ENCODE assay signal across 26 cellular contexts in genomic region chr3:55910543-55910942, GRCh38.
A peak's percentile ranks its signal among the peaks of the same experiment; 100 is the strongest.
DNase-seq lines count a peak whose midpoint lies in the region; ATAC-seq, FAIRE-seq and TF ChIP-seq lines count a peak whose summit lies in the region.
"Had no signal": no experiment of that assay in that cellular context is flagged by ENCODE, and none has a peak within 500 bp of the region (broad histone marks: within the 10 kb centered on the region; RNA-seq: fewer than 3 reads in every experiment).

No MANE protein-coding gene starts in this region.

- H3K9me3 Mint-ChIP-seq in MCF 10A (ENCODE audit: unreplicated experiment) (no peaks in the 10 kb centered on the region), CD14-positive monocyte (peaks cover 0 to 1% (median 0%) of the 10 kb centered on the region in 7 donors)
- no peaks in the 10 kb centered on the region for H3K9me3 Mint-ChIP-seq in activated CD8-positive, alpha-beta T cell treated with anti-CD3 and anti-CD28 coated beads, Interleukin-2, amount 10 ng/mL, durations not matched to agents 7 days and 5 days (ENCODE audit: insufficient read depth)

- no peak overlapping the region for H3K27ac Mint-ChIP-seq in MCF 10A (ENCODE audit: low read depth, unreplicated experiment)
- no peak overlapping the region for H3K27ac Mint-ChIP-seq in CD14-positive monocyte
- no peak overlapping the region for H3K27ac Mint-ChIP-seq in activated CD8-positive, alpha-beta T cell treated with anti-CD3 and anti-CD28 coated beads, Interleukin-2, amount 10 ng/mL, durations not matched to agents 7 days and 5 days

- no TSS peak for BruUV-seq in MCF 10A (replicated peaks; lab: Mats Ljungman, UMichigan)

- intact Hi-C loops in MCF 10A (cut with micrococcal nuclease) (no loop called here), breast epithelium (cut with DNase I; ENCODE audit: low total_unique reads) (no loop called here), CD14-positive monocyte (cut with micrococcal nuclease) (no loop called here), tibial artery (cut with DNase I; ENCODE audit: low total_unique reads) (no loop called here)

- CTCF ChIA-PET in MCF 10A (lab: Yijun Ruan, JAX), result interaction anchor here (0.6 kb wide), 1 partner anchor 33 kb away, joined by 3 read pairs; no protein-coding TSS in a partner anchor
- CTCF ChIA-PET in activated CD8-positive, alpha-beta T cell treated with anti-CD3 and anti-CD28 coated beads, Interleukin-2, amount 10 ng/mL, durations not matched to agents 7 days and 5 days (lab: Charles Lee), result no interaction called here

- no peak overlapping the region for H3K27ac ChIP-seq in breast epithelium
- H3K27ac ChIP-seq in tibial artery, result no peak overlapping the region
- H3K27ac ChIP-seq: KMS-11, PC-9, RWPE1 had no signal

- FAIRE-seq in bronchial epithelial cell (lab: Jason Lieb, UNC), result no peak
- FAIRE-seq: HTR-8/SVneo had no signal

- no peaks in the 10 kb centered on the region for H3K4me1 ChIP-seq in breast epithelium
- H3K4me1 ChIP-seq in tibial artery, result no peaks in the 10 kb centered on the region

- no peak overlapping the region for H3K4me3 Mint-ChIP-seq in MCF 10A (ENCODE audit: unreplicated experiment)
- no peak overlapping the region for H3K4me3 Mint-ChIP-seq in CD14-positive monocyte
- H3K4me3 Mint-ChIP-seq in activated CD8-positive, alpha-beta T cell treated with anti-CD3 and anti-CD28 coated beads, Interleukin-2, amount 10 ng/mL, durations not matched to agents 7 days and 5 days, result no peak overlapping the region
- H3K4me3 Mint-ChIP-seq: CD8-positive, alpha-beta memory T cell had no signal

- DNase-seq in MCF 10A (ENCODE audit: unreplicated experiment) (peak; percentile 68), breast epithelium (ENCODE audit: low spot score in 2 of 2) (no peak), bronchial epithelial cell (ENCODE audit: low read depth) (peak; percentile 75), foreskin fibroblast (peak; percentile 12 to 30), CD14-positive monocyte (ENCODE audit: low spot score) (no peak), tibial artery (no peak), AG08395 (ENCODE audit: low spot score) (no peak)
- no peak for DNase-seq in activated CD8-positive, alpha-beta T cell treated with anti-CD3 and anti-CD28 coated beads, Interleukin-2, amount 10 ng/mL, durations not matched to agents 7 days and 5 days
- DNase-seq: 8988T; AML-193; C1 segment of cervical spinal cord; Calu3; CD8-positive, alpha-beta memory T cell; GDM1; NCI-H1048; NCI-H1417 treated with DMSO at 0.1 percent for 48 hours; NCI-H187; NCI-H2107; NCI-H446 treated with DMSO at 0.1 percent for 48 hours; NCI-H526 treated with DMSO at 0.1 percent for 48 hours; PC-9; SHP77 treated with DMSO at 0.1 percent for 48 hours had no signal

- H3K27me3 ChIP-seq in breast epithelium (no peaks in the 10 kb centered on the region), bronchial epithelial cell (ENCODE audit: control insufficient read depth, insufficient read depth, low read length) (no peaks in the 10 kb centered on the region), tibial artery (no peaks in the 10 kb centered on the region)

- H3K27me3 Mint-ChIP-seq in MCF 10A (ENCODE audit: insufficient read depth, unreplicated experiment), result no peaks in the 10 kb centered on the region
- H3K27me3 Mint-ChIP-seq in CD14-positive monocyte (ENCODE audit: low read depth in 3 of 3), result peaks cover 0 to 4% (median 0%) of the 10 kb centered on the region in 3 donors
- H3K27me3 Mint-ChIP-seq in activated CD8-positive, alpha-beta T cell treated with anti-CD3 and anti-CD28 coated beads, Interleukin-2, amount 10 ng/mL, durations not matched to agents 7 days and 5 days (ENCODE audit: low read depth), result no peaks in the 10 kb centered on the region
- H3K27me3 Mint-ChIP-seq: CD8-positive, alpha-beta memory T cell had no signal

- POLR2A ChIA-PET in MCF 10A (lab: Yijun Ruan, JAX), result no interaction called here
- POLR2A ChIA-PET in activated CD8-positive, alpha-beta T cell treated with anti-CD3 and anti-CD28 coated beads, Interleukin-2, amount 10 ng/mL, durations not matched to agents 7 days and 5 days (lab: Charles Lee), result no interaction called here

- no peaks in the 10 kb centered on the region for H3K36me3 ChIP-seq in breast epithelium
- no peaks in the 10 kb centered on the region for H3K36me3 ChIP-seq in bronchial epithelial cell (ENCODE audit: control insufficient read depth, insufficient read depth, low read length)
- no peaks in the 10 kb centered on the region for H3K36me3 ChIP-seq in tibial artery

- ATAC-seq in activated CD8-positive, alpha-beta T cell treated with anti-CD3 and anti-CD28 coated beads, Interleukin-2, amount 10 ng/mL, durations not matched to agents 7 days and 5 days, result no peak
- ATAC-seq: SK-N-SH treated with all-trans-retinoic acid at 6 μM for 48 hours had no signal

- no peak overlapping the region for H3K4me3 ChIP-seq in breast epithelium
- H3K4me3 ChIP-seq in bronchial epithelial cell (ENCODE audit: low read depth, low read length), result no peak overlapping the region
- no peak overlapping the region for H3K4me3 ChIP-seq in foreskin fibroblast (ENCODE audit: low read depth in 1 of 2, low read length in 2 of 2)
- H3K4me3 ChIP-seq in tibial artery, result no peak overlapping the region
- H3K4me3 ChIP-seq: PC-9 had no signal

- H3K9me3 ChIP-seq in breast epithelium, result no peaks in the 10 kb centered on the region
- no peaks in the 10 kb centered on the region for H3K9me3 ChIP-seq in tibial artery

- no peaks in the 10 kb centered on the region for H3K36me3 Mint-ChIP-seq in MCF 10A (ENCODE audit: insufficient read depth, unreplicated experiment)
- no peaks in the 10 kb centered on the region for H3K36me3 Mint-ChIP-seq in CD14-positive monocyte
- H3K36me3 Mint-ChIP-seq in activated CD8-positive, alpha-beta T cell treated with anti-CD3 and anti-CD28 coated beads, Interleukin-2, amount 10 ng/mL, durations not matched to agents 7 days and 5 days (ENCODE audit: low read depth), result no peaks in the 10 kb centered on the region
- H3K36me3 Mint-ChIP-seq: CD8-positive, alpha-beta memory T cell had no signal

- no peak for TF ChIP-seq CTCF in MCF 10A (IDR thresholded peaks at IDR 0.05; ENCODE audit: unreplicated experiment)
- no peak for TF ChIP-seq CTCF in breast epithelium (IDR thresholded peaks at IDR 0.05)
- TF ChIP-seq CTCF in bronchial epithelial cell (IDR thresholded peaks at IDR 0.05; ENCODE audit: insufficient read depth, low read length, severe bottlenecking), result no peak
- no peak for TF ChIP-seq CTCF in foreskin fibroblast (IDR thresholded peaks at IDR 0.05; ENCODE audit: low read depth, low read length)
- no peak for TF ChIP-seq CTCF in CD14-positive monocyte (IDR thresholded peaks at IDR 0.05)
- TF ChIP-seq CTCF in tibial artery (IDR thresholded peaks at IDR 0.05), result no peak

- no peak for TF ChIP-seq POLR2A in breast epithelium (IDR thresholded peaks at IDR 0.05)

- H3K4me1 Mint-ChIP-seq in MCF 10A (ENCODE audit: insufficient read depth, unreplicated experiment) (peaks cover 7% of the 10 kb centered on the region), CD14-positive monocyte (no peaks in the 10 kb centered on the region)
- H3K4me1 Mint-ChIP-seq in activated CD8-positive, alpha-beta T cell treated with anti-CD3 and anti-CD28 coated beads, Interleukin-2, amount 10 ng/mL, durations not matched to agents 7 days and 5 days (ENCODE audit: low read depth), result no peaks in the 10 kb centered on the region
- H3K4me1 Mint-ChIP-seq: CD8-positive, alpha-beta memory T cell had no signal

Comparison
In these comparisons a context has a peak if more than half of its experiments do, and no peak if none do; other contexts are left out.
1. DNase-seq: peak in MCF 10A (single experiment), bronchial epithelial cell (single experiment) and foreskin fibroblast (2 of 2); none in breast epithelium (0 of 2), CD14-positive monocyte (single experiment), activated CD8-positive, alpha-beta T cell treated with anti-CD3 and anti-CD28 coated beads, Interleukin-2, amount 10 ng/mL, durations not matched to agents 7 days and 5 days (single experiment), tibial artery (0 of 2) and AG08395 (single experiment).